In genomic region chr1:97385536-97385935, GRCh38 we compare ENCODE assay signal across 18 cellular contexts.
A peak's percentile ranks its signal among the peaks of the same experiment; 100 is the strongest.
DNase-seq lines count a peak whose midpoint lies in the region; ATAC-seq and TF ChIP-seq lines count a peak whose summit lies in the region.
"Had no signal": no experiment of that assay in that cellular context is flagged by ENCODE, and none has a peak within 500 bp of the region (broad histone marks: within the 10 kb centered on the region; RNA-seq: fewer than 3 reads in every experiment).

No MANE protein-coding gene starts in this region.

- POLR2A ChIA-PET in activated CD8-positive, alpha-beta T cell treated with anti-CD3 and anti-CD28 coated beads, Interleukin-2, amount 10 ng/mL, durations not matched to agents 7 days and 5 days (lab: Charles Lee) = no interaction called here

- peak overlapping the region; percentile 5; the same call in 1 of the 2 replicates for H3K27ac Mint-ChIP-seq in HFFc6
- no peak overlapping the region for H3K27ac Mint-ChIP-seq in activated CD8-positive, alpha-beta T cell treated with anti-CD3 and anti-CD28 coated beads, Interleukin-2, amount 10 ng/mL, durations not matched to agents 7 days and 5 days
- H3K27ac Mint-ChIP-seq: IgD-negative memory B cell, T-helper 17 cell had no signal

- peaks cover 28% of the 10 kb centered on the region for H3K36me3 Mint-ChIP-seq in HFFc6 (ENCODE audit: low read depth)
- no peaks in the 10 kb centered on the region for H3K36me3 Mint-ChIP-seq in activated CD8-positive, alpha-beta T cell treated with anti-CD3 and anti-CD28 coated beads, Interleukin-2, amount 10 ng/mL, durations not matched to agents 7 days and 5 days (ENCODE audit: low read depth)
- H3K36me3 Mint-ChIP-seq: IgD-negative memory B cell had no signal

- no peaks in the 10 kb centered on the region; the same call in 1 of the 2 replicates for H3K27me3 Mint-ChIP-seq in HFFc6 (ENCODE audit: insufficient read depth)
- no peaks in the 10 kb centered on the region for H3K27me3 Mint-ChIP-seq in activated CD8-positive, alpha-beta T cell treated with anti-CD3 and anti-CD28 coated beads, Interleukin-2, amount 10 ng/mL, durations not matched to agents 7 days and 5 days (ENCODE audit: low read depth)
- H3K27me3 Mint-ChIP-seq: IgD-negative memory B cell, T-helper 17 cell had no signal

- no peak overlapping the region for H2AFZ ChIP-seq in Karpas-422 (ENCODE audit: low read length)

- peak; percentile 15 for DNase-seq in AG10803 (ENCODE audit: low read depth)
- no peak for DNase-seq in HFFc6
- peak; percentile 56 for DNase-seq in amniotic epithelial cell (ENCODE audit: low read depth)
- peak; percentile 33 for DNase-seq in glomerular visceral epithelial cell (ENCODE audit: extremely low spot score)
- no peak for DNase-seq in activated CD8-positive, alpha-beta T cell treated with anti-CD3 and anti-CD28 coated beads, Interleukin-2, amount 10 ng/mL, durations not matched to agents 7 days and 5 days
- no peak for DNase-seq in Karpas-422
- no peak for DNase-seq in Right ventricle myocardium inferior (ENCODE audit: missing footprints)
- DNase-seq: BE2C, DMS53, NCI-H1694, NCI-H2081, NCI-H2171, NCI-H526 treated with DMSO at 0.1 percent for 48 hours, SW 1271, T-helper 17 cell had no signal

- no peak for ATAC-seq in activated CD8-positive, alpha-beta T cell treated with anti-CD3 and anti-CD28 coated beads, Interleukin-2, amount 10 ng/mL, durations not matched to agents 7 days and 5 days
- ATAC-seq in Right ventricle myocardium inferior = no peak
- ATAC-seq: T-helper 17 cell had no signal

- no peak for TF ChIP-seq CTCF in AG10803 (conservative IDR thresholded peaks at IDR 0.05; ENCODE audit: low read length)
- no peak for TF ChIP-seq CTCF in HFFc6 (IDR thresholded peaks at IDR 0.05)

- peaks cover 33% of the 10 kb centered on the region for H3K4me1 Mint-ChIP-seq in HFFc6 (ENCODE audit: low read depth)
- H3K4me1 Mint-ChIP-seq in activated CD8-positive, alpha-beta T cell treated with anti-CD3 and anti-CD28 coated beads, Interleukin-2, amount 10 ng/mL, durations not matched to agents 7 days and 5 days (ENCODE audit: low read depth) = no peaks in the 10 kb centered on the region

- H3K4me1 ChIP-seq in Karpas-422 (ENCODE audit: low read length) = peaks cover 4% of the 10 kb centered on the region; the same call in 1 of the 2 replicates
- H3K4me1 ChIP-seq: BE2C, HAP-1 had no signal

- no peak overlapping the region for H3K4me2 ChIP-seq in Karpas-422 (ENCODE audit: low read depth, low read length, poor library complexity, severe bottlenecking)

- no peak overlapping the region for H3K4me3 Mint-ChIP-seq in HFFc6
- no peak overlapping the region for H3K4me3 Mint-ChIP-seq in activated CD8-positive, alpha-beta T cell treated with anti-CD3 and anti-CD28 coated beads, Interleukin-2, amount 10 ng/mL, durations not matched to agents 7 days and 5 days
- H3K4me3 Mint-ChIP-seq: IgD-negative memory B cell, T-helper 17 cell had no signal

- H3K79me2 ChIP-seq in Karpas-422 (ENCODE audit: low read length) = no peaks in the 10 kb centered on the region

- no peaks in the 10 kb centered on the region for H3K9me3 ChIP-seq in Karpas-422 (ENCODE audit: low read length)
- H3K9me3 ChIP-seq: BE2C, HAP-1, SJSA1 had no signal

- CTCF ChIA-PET in activated CD8-positive, alpha-beta T cell treated with anti-CD3 and anti-CD28 coated beads, Interleukin-2, amount 10 ng/mL, durations not matched to agents 7 days and 5 days (lab: Charles Lee) = no interaction called here

- H3K9me3 Mint-ChIP-seq in HFFc6 = no peaks in the 10 kb centered on the region; the same call in 1 of the 2 replicates
- no peaks in the 10 kb centered on the region for H3K9me3 Mint-ChIP-seq in activated CD8-positive, alpha-beta T cell treated with anti-CD3 and anti-CD28 coated beads, Interleukin-2, amount 10 ng/mL, durations not matched to agents 7 days and 5 days (ENCODE audit: insufficient read depth)

- H3K27me3 ChIP-seq in Karpas-422 (ENCODE audit: low read length) = no peaks in the 10 kb centered on the region
- H3K27me3 ChIP-seq: BE2C, SJSA1 had no signal

- H3K36me3 ChIP-seq in Karpas-422 (ENCODE audit: insufficient read depth, low read length) = no peaks in the 10 kb centered on the region
- H3K36me3 ChIP-seq: BE2C, HAP-1, SJSA1 had no signal

- H4K20me1 ChIP-seq in Karpas-422 (ENCODE audit: insufficient read depth, low read depth, low read length) = no peaks in the 10 kb centered on the region

- no peaks in the 10 kb centered on the region for H3K9me2 ChIP-seq in Karpas-422 (replicated peaks; ENCODE audit: insufficient read depth, low read length)

- intact Hi-C loops in Right ventricle myocardium inferior (cut with DNase I) = no loop called here

- no peak overlapping the region for H3K27ac ChIP-seq in Karpas-422 (ENCODE audit: low read length)

- H3K4me3 ChIP-seq in AG10803 (ENCODE audit: low read length) (no peak overlapping the region), Karpas-422 (ENCODE audit: low read length) (no peak overlapping the region)
- H3K4me3 ChIP-seq: HAP-1, SJSA1 had no signal

- no peak overlapping the region for H3K9ac ChIP-seq in Karpas-422 (ENCODE audit: low read length)

Comparison
In these comparisons a context has a peak if more than half of its experiments do, and no peak if none do; other contexts are left out.
1. DNase-seq: peak in AG10803 (single experiment), amniotic epithelial cell (single experiment) and glomerular visceral epithelial cell (single experiment); none in HFFc6 (single experiment), activated CD8-positive, alpha-beta T cell treated with anti-CD3 and anti-CD28 coated beads, Interleukin-2, amount 10 ng/mL, durations not matched to agents 7 days and 5 days (single experiment), Karpas-422 (single experiment) and Right ventricle myocardium inferior (single experiment).